ENCODE assay signal across 1 cellular context in the genomic region with DNA sequence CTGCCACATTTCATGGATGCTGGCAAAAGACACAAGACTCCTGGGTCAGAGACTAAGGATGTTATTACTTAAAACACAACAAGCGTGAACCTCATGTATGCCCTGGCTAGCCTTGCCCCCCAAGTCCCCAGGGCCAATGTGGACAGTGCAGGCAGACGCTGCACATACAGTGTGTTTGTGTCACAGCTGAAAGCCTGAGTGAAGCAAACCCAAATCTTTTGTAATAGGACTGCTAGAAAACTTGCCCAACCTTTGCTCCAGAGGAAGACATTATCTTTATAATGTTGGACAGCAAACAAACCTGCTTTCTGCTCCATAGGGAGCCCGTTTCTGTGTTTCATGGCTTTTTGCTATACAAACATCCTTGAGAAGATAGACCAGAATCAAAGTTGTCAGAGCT.
TF ChIP-seq lines count a peak whose summit lies in the region.

No MANE protein-coding gene starts in this region.

TF ChIP-seq in HepG2, 621 proteins besides CTCF, POLR2A, EP300 and RAD21 (continued from another document):
- TF ChIP-seq ZBTB43 (CRISPR knock-in tag; conservative IDR thresholded peaks at IDR 0.05) = no peak
- TF ChIP-seq KLF16 (CRISPR knock-in tag; IDR thresholded peaks at IDR 0.05) = no peak
- TF ChIP-seq SP5 (CRISPR knock-in tag; IDR thresholded peaks at IDR 0.05; ENCODE audit: borderline replicate concordance, low read depth) = no peak
- no peak for TF ChIP-seq ELF1 (CRISPR knock-in tag; IDR thresholded peaks at IDR 0.05)
- TF ChIP-seq TRIM24 (CRISPR knock-in tag; IDR thresholded peaks at IDR 0.05) = no peak
- TF ChIP-seq TBX3 (IDR thresholded peaks at IDR 0.05; ENCODE audit: borderline replicate concordance) = no peak
- TF ChIP-seq, protein P1, sequence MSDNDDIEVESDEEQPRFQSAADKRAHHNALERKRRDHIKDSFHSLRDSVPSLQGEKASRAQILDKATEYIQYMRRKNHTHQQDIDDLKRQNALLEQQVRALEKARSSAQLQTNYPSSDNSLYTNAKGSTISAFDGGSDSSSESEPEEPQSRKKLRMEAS (IDR thresholded peaks at IDR 0.05) = no peak
- TF ChIP-seq GZF1 (CRISPR knock-in tag; IDR thresholded peaks at IDR 0.05) = no peak
- TF ChIP-seq JARID2 (CRISPR knock-in tag; IDR thresholded peaks at IDR 0.05; ENCODE audit: insufficient replicate concordance) = no peak
- no peak for TF ChIP-seq ZNF138 (CRISPR knock-in tag; IDR thresholded peaks at IDR 0.05; ENCODE audit: low read depth)
TF ChIP-seq in HepG2: peak in this region for 0.
